In genomic region chr20:48777821-48778220, GRCh38 we compare ENCODE assay signal across 17 cellular contexts.
"Had no signal": no experiment of that assay in that cellular context is flagged by ENCODE, and none has a peak within 500 bp of the region (broad histone marks: within the 10 kb centered on the region; RNA-seq: fewer than 3 reads in every experiment).

No MANE protein-coding gene starts in this region.

- H3K27ac ChIP-seq: suprapubic skin, transverse colon, vagina had no signal

- H3K9ac ChIP-seq: parathyroid adenoma had no signal

- H3K4me3 ChIP-seq: lung, suprapubic skin, transverse colon, vagina had no signal

- H3K27me3 ChIP-seq: transverse colon, vagina had no signal

- H3K4me1 Mint-ChIP-seq: mesothelial cell of epicardium, WTC11 had no signal

- H3K36me3 ChIP-seq: suprapubic skin, transverse colon, vagina had no signal

- H3K27ac Mint-ChIP-seq: activated T-helper 1 cell treated with anti-CD3 and anti-CD28 coated beads, Interleukin-12 subunit alpha, Interleukin-12 subunit beta, Interleukin-2, Interleukin-4 antibody, amounts not matched to agents 30 ng/mL and 10 ng/mL and 1 ng/mL, durations not matched to agents 14 hours and 24 hours and 36 hours; mesothelial cell of epicardium; natural killer cell treated with Interleukin-12 subunit alpha and Interleukin-12 subunit beta and Interleukin-15 and Interleukin-18, amount 100 ng/mL, for 72 hours; WTC11 had no signal

- FAIRE-seq: frontal cortex, kidney, TTC549 had no signal

- H3K27me3 Mint-ChIP-seq: activated naive CD8-positive, alpha-beta T cell; natural killer cell treated with Interleukin-12 subunit alpha and Interleukin-12 subunit beta and Interleukin-15 and Interleukin-18, amount 100 ng/mL, for 72 hours; stimulated activated naive CD8-positive, alpha-beta T cell treated with anti-CD3 and anti-CD28 coated beads, Interleukin-15, amount 100 ng/mL, for 72 hours had no signal

- H3K9me3 ChIP-seq: suprapubic skin, vagina had no signal

- ATAC-seq: left lobe of liver; natural killer cell treated with Interleukin-12 subunit alpha and Interleukin-12 subunit beta and Interleukin-15 and Interleukin-18, amount 100 ng/mL, for 72 hours; stimulated activated naive CD8-positive, alpha-beta T cell treated with anti-CD3 and anti-CD28 coated beads, Interleukin-15, amount 100 ng/mL, for 72 hours; WTC11 had no signal

- DNase-seq: activated CD4-positive, alpha-beta T cell treated with anti-CD3 and anti-CD28 coated beads for 4 hours; kidney; stimulated activated CD8-positive, alpha-beta memory T cell treated with anti-CD3 and anti-CD28 coated beads, Interleukin-4, amount 100 ng/mL, for 48 hours; stimulated activated naive CD8-positive, alpha-beta T cell treated with anti-CD3 and anti-CD28 coated beads, Interleukin-15, amount 100 ng/mL, for 72 hours; transverse colon had no signal

- H3K4me3 Mint-ChIP-seq: activated naive CD8-positive, alpha-beta T cell; activated T-helper 1 cell treated with anti-CD3 and anti-CD28 coated beads, Interleukin-12 subunit alpha, Interleukin-12 subunit beta, Interleukin-2, Interleukin-4 antibody, amounts not matched to agents 30 ng/mL and 10 ng/mL and 1 ng/mL, durations not matched to agents 14 hours and 24 hours and 36 hours; mesothelial cell of epicardium; stimulated activated naive CD8-positive, alpha-beta T cell treated with anti-CD3 and anti-CD28 coated beads, Interleukin-15, amount 100 ng/mL, for 72 hours; WTC11 had no signal

- H2AFZ ChIP-seq: parathyroid adenoma had no signal

- H3K4me1 ChIP-seq: parathyroid adenoma had no signal
